ENCODE assay signal across 15 cellular contexts in genomic region chr1:221643404-221644175, GRCh38.
DNase-seq lines count a peak whose midpoint lies in the region; ATAC-seq and TF ChIP-seq lines count a peak whose summit lies in the region.
"Had no signal": no experiment of that assay in that cellular context is flagged by ENCODE, and none has a peak within 500 bp of the region (broad histone marks: within the 10 kb centered on the region; RNA-seq: fewer than 3 reads in every experiment).

No MANE protein-coding gene starts in this region.

- peaks cover 8 to 17% (median 17%) of the 10 kb centered on the region in 3 donors for H3K4me1 Mint-ChIP-seq in naive B cell
- H3K4me1 Mint-ChIP-seq: activated naive CD8-positive, alpha-beta T cell treated with anti-CD3 and anti-CD28 coated beads, Interleukin-2, amount 10 ng/mL, durations not matched to agents 7 days and 5 days had no signal

- POLR2A ChIA-PET in HEK293T (lab: Yijun Ruan, JAX): no interaction called here

- H3K4me3 Mint-ChIP-seq in naive B cell: peak overlapping the region in 2 of 8 donors; percentile 12 to 15
- H3K4me3 Mint-ChIP-seq: activated naive CD8-positive, alpha-beta T cell treated with anti-CD3 and anti-CD28 coated beads, Interleukin-2, amount 10 ng/mL, durations not matched to agents 7 days and 5 days; GM23338 had no signal

- H3K36me3 Mint-ChIP-seq in naive B cell: no peaks in the 10 kb centered on the region

- DNase-seq in naive B cell (peak; percentile 0), NCI-H510A treated with DMSO at 0.1 percent for 48 hours (lab: John Stamatoyannopoulos, UW) (no peak), left lobe of liver (ENCODE audit: low spot score) (no peak), HEK293T (ENCODE audit: extremely low spot score) (no peak)
- DNase-seq: activated naive CD8-positive, alpha-beta T cell treated with anti-CD3 and anti-CD28 coated beads, Interleukin-2, amount 10 ng/mL, durations not matched to agents 7 days and 5 days; GDM1; NCI-H1048; NCI-H69; right cardiac atrium; SHP77 treated with DMSO at 0.1 percent for 48 hours; stimulated activated CD4-positive, alpha-beta T cell treated with anti-CD3 and anti-CD28 coated beads, Interleukin-4, amount 100 ng/mL, for 4 hours had no signal

- CTCF ChIA-PET in HEK293T (lab: Yijun Ruan, JAX): no interaction called here

- no peaks in the 10 kb centered on the region for H3K9me3 Mint-ChIP-seq in naive B cell
- H3K9me3 Mint-ChIP-seq: activated naive CD8-positive, alpha-beta T cell treated with anti-CD3 and anti-CD28 coated beads, Interleukin-2, amount 10 ng/mL, durations not matched to agents 7 days and 5 days had no signal

- ATAC-seq in GM18873 (IDR thresholded peaks at IDR 0.05; ENCODE audit: low FRiP score, unreplicated experiment): peak; percentile 61
- ATAC-seq in GM21576 (IDR thresholded peaks at IDR 0.05; ENCODE audit: unreplicated experiment): peak; percentile 65
- peak; percentile 71 for ATAC-seq in HG03175 (IDR thresholded peaks at IDR 0.05; ENCODE audit: unreplicated experiment)
- ATAC-seq in naive B cell (ENCODE audit: low read depth in 2 of 2): no peak
- no peak for ATAC-seq in left lobe of liver
- ATAC-seq: GM23338, right cardiac atrium had no signal

- H3K27ac Mint-ChIP-seq in naive B cell: peak overlapping the region in 2 of 6 donors; percentile 10 to 24
- H3K27ac Mint-ChIP-seq: activated naive CD8-positive, alpha-beta T cell treated with anti-CD3 and anti-CD28 coated beads, Interleukin-2, amount 10 ng/mL, durations not matched to agents 7 days and 5 days; GM23338 had no signal

- no peaks in the 10 kb centered on the region for H3K27me3 Mint-ChIP-seq in naive B cell
- H3K27me3 Mint-ChIP-seq: activated naive CD8-positive, alpha-beta T cell treated with anti-CD3 and anti-CD28 coated beads, Interleukin-2, amount 10 ng/mL, durations not matched to agents 7 days and 5 days had no signal

TF ChIP-seq in HEK293T, 16 proteins besides CTCF, POLR2A, EP300 and RAD21:
- TF ChIP-seq LEF1 (IDR thresholded peaks at IDR 0.05; ENCODE audit: borderline replicate concordance) (no peak), ZNF384 (IDR thresholded peaks at IDR 0.05) (no peak), FOXM1 (IDR thresholded peaks at IDR 0.05; ENCODE audit: borderline replicate concordance) (no peak), HDGF (IDR thresholded peaks at IDR 0.05; ENCODE audit: borderline replicate concordance) (no peak), FOXK2 (IDR thresholded peaks at IDR 0.05) (no peak), SUZ12 (IDR thresholded peaks at IDR 0.05) (no peak), PKNOX1 (IDR thresholded peaks at IDR 0.05) (no peak), ELF4 (IDR thresholded peaks at IDR 0.05) (no peak), CTBP1 (IDR thresholded peaks at IDR 0.05; ENCODE audit: borderline replicate concordance) (no peak), ARNT (IDR thresholded peaks at IDR 0.05) (no peak), NFRKB (IDR thresholded peaks at IDR 0.05) (no peak)

Comparison
In these comparisons a context has a peak if more than half of its experiments do, and no peak if none do; other contexts are left out.
1. ATAC-seq: peak in GM18873 (single experiment), GM21576 (single experiment) and HG03175 (single experiment); none in naive B cell (0 of 2) and left lobe of liver (single experiment).